ENCODE assay signal across 28 cellular contexts in the genomic region with DNA sequence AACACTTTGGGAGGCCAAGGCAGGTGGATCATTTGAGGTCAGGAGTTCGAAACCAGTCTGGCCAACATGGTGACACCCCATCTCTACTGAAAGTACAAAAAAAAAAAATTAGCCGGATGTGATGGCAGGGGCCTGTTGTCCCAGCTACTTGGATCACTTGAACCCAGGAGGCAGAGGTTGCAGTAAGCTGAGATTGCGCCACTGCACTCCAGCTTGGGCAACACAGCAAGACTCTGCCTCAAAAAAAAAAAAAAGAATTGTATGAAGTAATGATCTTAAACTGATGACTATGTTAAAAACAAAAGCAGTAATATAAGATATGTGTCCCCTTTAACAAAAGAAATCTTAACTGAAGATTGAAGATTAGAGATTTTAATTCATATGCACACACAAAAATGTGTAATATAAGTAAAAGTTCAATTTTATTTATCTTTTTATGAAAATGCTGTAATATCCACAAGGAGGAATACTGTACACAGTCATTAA. TPM values are rescaled to one million over a fixed set of nuclear protein-coding genes. Genes with fewer than 3 reads are reported as not detected.
DNase-seq lines count a peak whose midpoint lies in the region; ATAC-seq, FAIRE-seq and TF ChIP-seq lines count a peak whose summit lies in the region.
"Had no signal": no experiment of that assay in that cellular context is flagged by ENCODE, and none has a peak within 500 bp of the region (broad histone marks: within the 10 kb centered on the region; RNA-seq: fewer than 3 reads in every experiment).

No MANE protein-coding gene starts in this region.

- no peak for TF ChIP-seq RAD21 in K562 (CRISPR knock-in tag; conservative IDR thresholded peaks at IDR 0.05 in 1 of 2, IDR thresholded peaks at IDR 0.05 in 1 of 2)

- H3K27ac ChIP-seq in left ventricle myocardium inferior (replicated peaks) (no peak overlapping the region), K562 (ENCODE audit: extremely low read depth, low read depth, low read length) (no peak overlapping the region), lower lobe of right lung (no peak overlapping the region), ovary (no peak overlapping the region)
- H3K27ac ChIP-seq: BLaER1 had no signal

- no peaks in the 10 kb centered on the region for H3K79me2 ChIP-seq in K562 (ENCODE audit: control insufficient read depth, insufficient read depth, low read length)

- in situ Hi-C loops in K562 (cut with MboI), result no loop called here

- H3K4me3 ChIP-seq in left ventricle myocardium inferior (no peak overlapping the region), K562 (no peak overlapping the region), lower lobe of right lung (no peak overlapping the region), ovary (no peak overlapping the region)
- H3K4me3 ChIP-seq: BLaER1, GM12878 had no signal

- no peak for FAIRE-seq in K562 (lab: Jason Lieb, UNC)
- FAIRE-seq: A204.1, GM12878, GM12892, GM18507 had no signal

- DNase-seq in Right ventricle myocardium inferior (ENCODE audit: missing footprints) (peak; percentile 26), left ventricle myocardium inferior (no peak), HEK293T (ENCODE audit: extremely low spot score) (no peak), K562 (ENCODE audit: extremely low read depth in 1 of 4, low spot score in 3 of 4) (no peak), lower lobe of right lung (peak; percentile 56), ovary (no peak), NCI-H128 (lab: John Stamatoyannopoulos, UW; ENCODE audit: unreplicated experiment) (no peak)
- DNase-seq: 8988T; ACHN; BE2C; C1 segment of cervical spinal cord; CD4-positive, alpha-beta memory T cell; CD4-positive, CD25-positive, alpha-beta regulatory T cell; CD8-positive, alpha-beta memory T cell; COR-L47; DMS 273 treated with DMSO at 0.1 percent for 48 hours; DMS153; DMS53; DMS79; DND-41; EL; GDM1 had no signal

- H3K4me1 ChIP-seq in left ventricle myocardium inferior, result no peaks in the 10 kb centered on the region
- peaks cover 0 to 18% of the 10 kb centered on the region in 2 experiments; a peak in 3 of 5 replicates for H3K4me1 ChIP-seq in K562 (replicated peaks in 1 of 2; ENCODE audit: control insufficient read depth in 2 of 2, insufficient read depth in 2 of 2, low read length in 2 of 2)
- H3K4me1 ChIP-seq in lower lobe of right lung, result no peaks in the 10 kb centered on the region
- no peaks in the 10 kb centered on the region for H3K4me1 ChIP-seq in ovary (ENCODE audit: insufficient read depth)
- H3K4me1 ChIP-seq: BE2C, BLaER1 had no signal

- TF ChIP-seq POLR2A in K562 (conservative IDR thresholded peaks at IDR 0.05), result no peak
- TF ChIP-seq POLR2A in ovary (IDR thresholded peaks at IDR 0.05), result no peak

- no peak for TF ChIP-seq CTCF in left ventricle myocardium inferior (IDR thresholded peaks at IDR 0.05; ENCODE audit: borderline replicate concordance)
- no peak for TF ChIP-seq CTCF in K562 (IDR thresholded peaks at IDR 0.05 in 2 of 3, conservative IDR thresholded peaks at IDR 0.05 in 1 of 3; ENCODE audit: insufficient read depth in 2 of 3, low read depth in 1 of 3, low read length in 3 of 3)
- no peak for TF ChIP-seq CTCF in lower lobe of right lung (IDR thresholded peaks at IDR 0.05)
- no peak for TF ChIP-seq CTCF in ovary (IDR thresholded peaks at IDR 0.05)

- no peaks in the 10 kb centered on the region for H3K36me3 ChIP-seq in left ventricle myocardium inferior
- H3K36me3 ChIP-seq in K562 (ENCODE audit: control insufficient read depth, insufficient read depth, low read length), result no peaks in the 10 kb centered on the region
- no peaks in the 10 kb centered on the region for H3K36me3 ChIP-seq in lower lobe of right lung
- H3K36me3 ChIP-seq in ovary, result no peaks in the 10 kb centered on the region
- H3K36me3 ChIP-seq: BE2C, BLaER1 had no signal

- ATAC-seq in Right ventricle myocardium inferior (no peak), K562 (no peak), lower lobe of right lung (no peak)
- ATAC-seq: GM12878 had no signal

- H2AFZ ChIP-seq in K562 (ENCODE audit: low read depth, low read length), result no peak overlapping the region

- intact Hi-C loops in Right ventricle myocardium inferior (cut with DNase I), result no loop called here
- intact Hi-C loops in left ventricle myocardium inferior (cut with micrococcal nuclease), result no loop called here
- intact Hi-C loops in K562 (cut with micrococcal nuclease), result no loop called here
- intact Hi-C loops in lower lobe of right lung (cut with DNase I), result no loop called here
- intact Hi-C loops in ovary (cut with DNase I), result no loop called here

- H3K9me1 ChIP-seq in K562 (ENCODE audit: control insufficient read depth, insufficient read depth, low read length), result no peaks in the 10 kb centered on the region

- POLR2A ChIA-PET in HEK293T (lab: Yijun Ruan, JAX) (no interaction called here), K562 (lab: Yijun Ruan, JAX) (no interaction called here)

- 98% methylated on average over 3 of the region's 3 CpGs for WGBS in K562 (ENCODE audit: insufficient coverage, low coverage, missing lambda C conversion rate)
- 96% methylated on average over 3 of the region's 3 CpGs for WGBS in ovary, 3 donors

- no peaks in the 10 kb centered on the region for H3K27me3 ChIP-seq in left ventricle myocardium inferior (ENCODE audit: low read depth)
- no peaks in the 10 kb centered on the region for H3K27me3 ChIP-seq in K562 (ENCODE audit: control insufficient read depth in 2 of 2, insufficient read depth in 2 of 2, low read length in 2 of 2)
- no peaks in the 10 kb centered on the region for H3K27me3 ChIP-seq in lower lobe of right lung (ENCODE audit: low read depth)
- no peaks in the 10 kb centered on the region for H3K27me3 ChIP-seq in ovary
- H3K27me3 ChIP-seq: BE2C, BLaER1 had no signal

- no peak overlapping the region for H3K9ac ChIP-seq in K562 (ENCODE audit: insufficient read depth in 1 of 2, low read depth in 2 of 2, low read length in 2 of 2)
- H3K9ac ChIP-seq: BLaER1 had no signal

- TF ChIP-seq EP300 in K562 (IDR thresholded peaks at IDR 0.05; ENCODE audit: low read length), result no peak
- TF ChIP-seq EP300 in ovary (IDR thresholded peaks at IDR 0.05), result no peak

- no TSS peak for BruUV-seq in K562 (replicated peaks; lab: Mats Ljungman, UMichigan)

- no peak overlapping the region for H3K4me2 ChIP-seq in K562 (ENCODE audit: insufficient read depth, low read length)
- H3K4me2 ChIP-seq: BLaER1 had no signal

- CTCF ChIA-PET in HEK293T (lab: Yijun Ruan, JAX), result no interaction called here
- CTCF ChIA-PET in K562 (lab: Yijun Ruan, JAX; ENCODE audit: low intra/inter-chr PET ratio), result no interaction called here

- H3K9me3 ChIP-seq in left ventricle myocardium inferior (replicated peaks) (peaks cover 20% of the 10 kb centered on the region), K562 (replicated peaks; ENCODE audit: control insufficient read depth, insufficient read depth, low read depth, low read length) (0 out of 2 replicates have a peak, but pooled peaks cover 2% of the 10 kb centered on the region), lower lobe of right lung (no peaks in the 10 kb centered on the region), ovary (no peaks in the 10 kb centered on the region)
- H3K9me3 ChIP-seq: BE2C, BLaER1 had no signal

- H4K20me1 ChIP-seq in K562 (replicated peaks; ENCODE audit: control insufficient read depth, insufficient read depth, low read length), result no peaks in the 10 kb centered on the region
- H4K20me1 ChIP-seq: BLaER1 had no signal

TF ChIP-seq in HEK293T, 16 proteins besides CTCF, POLR2A, EP300 and RAD21:
- TF ChIP-seq HDGF (IDR thresholded peaks at IDR 0.05; ENCODE audit: borderline replicate concordance) (no peak), FOXM1 (IDR thresholded peaks at IDR 0.05; ENCODE audit: borderline replicate concordance) (no peak), TARDBP (IDR thresholded peaks at IDR 0.05) (no peak), FOXA1 (IDR thresholded peaks at IDR 0.05) (no peak), LEF1 (IDR thresholded peaks at IDR 0.05; ENCODE audit: borderline replicate concordance) (no peak), ZNF384 (IDR thresholded peaks at IDR 0.05) (peak; percentile 22; the same call in 1 of the 2 replicates), BHLHE40 (IDR thresholded peaks at IDR 0.05; ENCODE audit: borderline replicate concordance) (no peak)

TF ChIP-seq in K562, 482 proteins besides CTCF, POLR2A, EP300 and RAD21 (continues in another document):
- TF ChIP-seq ZNF324 (CRISPR knock-in tag; IDR thresholded peaks at IDR 0.05) (no peak), KLF13 (tag; IDR thresholded peaks at IDR 0.05; ENCODE audit: borderline replicate concordance, low read depth) (no peak)
- TF ChIP-seq, protein P1, sequence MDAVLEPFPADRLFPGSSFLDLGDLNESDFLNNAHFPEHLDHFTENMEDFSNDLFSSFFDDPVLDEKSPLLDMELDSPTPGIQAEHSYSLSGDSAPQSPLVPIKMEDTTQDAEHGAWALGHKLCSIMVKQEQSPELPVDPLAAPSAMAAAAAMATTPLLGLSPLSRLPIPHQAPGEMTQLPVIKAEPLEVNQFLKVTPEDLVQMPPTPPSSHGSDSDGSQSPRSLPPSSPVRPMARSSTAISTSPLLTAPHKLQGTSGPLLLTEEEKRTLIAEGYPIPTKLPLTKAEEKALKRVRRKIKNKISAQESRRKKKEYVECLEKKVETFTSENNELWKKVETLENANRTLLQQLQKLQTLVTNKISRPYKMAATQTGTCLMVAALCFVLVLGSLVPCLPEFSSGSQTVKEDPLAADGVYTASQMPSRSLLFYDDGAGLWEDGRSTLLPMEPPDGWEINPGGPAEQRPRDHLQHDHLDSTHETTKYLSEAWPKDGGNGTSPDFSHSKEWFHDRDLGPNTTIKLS (IDR thresholded peaks at IDR 0.05; ENCODE audit: borderline replicate concordance, low read depth), result no peak

RNA-seq across cellular contexts. Expression of a gene that starts 29.0 kb away (rescaled TPM):
- total RNA-seq in Right ventricle myocardium inferior (0.43 TPM), left ventricle myocardium inferior (0.38 TPM), K562 (2014; rRNA removed) (0.41 and 0.49 TPM in 2 replicates), K562 (2014; rRNA removed; fragmentation: Illumina TruSeq; extraction: Trizol) (0.40 and 0.57 TPM in 2 replicates), K562 (2015; rRNA removed; fragmentation: Illumina TruSeq; extraction: Trizol) (0.43 and 0.45 TPM in 2 replicates), K562 (2021) (0.98 and 1.00 TPM in 2 replicates), lower lobe of right lung (3.7 TPM), ovary (1 to 10 TPM; 1.6 to 4.9 (median 3.3) TPM)
- total RNA-seq in K562 (2011; cell fraction: chromatin; rRNA removed; ENCODE audit: low replicate concordance), result 1.00 and 1.4 TPM in 2 replicates
- total RNA-seq in K562 (2011; cell fraction: nucleolus; rRNA removed), result 0.50 and 0.53 TPM in 2 replicates
- total RNA-seq in K562 (2011; cell fraction: nucleoplasm; rRNA removed), result 0.73 and 1.5 TPM in 2 replicates
- polyA plus RNA-seq in K562 (2011; rRNA removed) (0.26 and 0.32 TPM in 2 replicates), K562 (2014; fragmentation: Illumina TruSeq; extraction: Trizol) (0.97 and 1.1 TPM in 2 replicates), K562 (2014; fragmentation: Nextera tagmentation; extraction: Ambion mirVana) (under 1 TPM; 0.29 to 0.51 TPM), K562 (2014; rRNA removed) (0.30 and 0.86 TPM in 2 replicates), ovary (10 to 100 TPM in 1 of 2 donors, 1 to 10 TPM in 1; 1.1 to 25.2 TPM)
- 0.10 and 0.16 TPM in 2 replicates for polyA plus RNA-seq in K562 (2011; cell fraction: cytosol; rRNA removed)
- polyA plus RNA-seq in K562 (2011; cell fraction: nucleus; rRNA removed), result 0.65 and 2.2 TPM in 2 replicates
- polyA plus RNA-seq in K562 (2012), result 1.6 and 4.5 TPM in 2 replicates
- 0.15 and 0.25 TPM in 2 replicates for polyA minus RNA-seq in K562 (2011; rRNA and poly(A)+ RNA removed)
- polyA minus RNA-seq in K562 (2011; cell fraction: cytosol; rRNA and poly(A)+ RNA removed), result 0.19 TPM in 1 of 2 replicates, not detected in the other
- polyA minus RNA-seq in K562 (2011; cell fraction: nucleus; rRNA and poly(A)+ RNA removed), result 0.44 and 0.54 TPM in 2 replicates
- total RNA-seq: G401 had no signal

Comparison
In these comparisons a context has a peak if more than half of its experiments do, and no peak if none do; other contexts are left out.
1. DNase-seq: peak in Right ventricle myocardium inferior (single experiment) and lower lobe of right lung (single experiment); none in left ventricle myocardium inferior (single experiment), HEK293T (single experiment), K562 (0 of 4), ovary (0 of 5) and NCI-H128 (single experiment).